ENCODE assay signal across 8 cellular contexts in genomic region chr2:177164584-177165052, GRCh38. TPM values are rescaled to one million over a fixed set of nuclear protein-coding genes. Genes with fewer than 3 reads are reported as not detected.
DNase-seq lines count a peak whose midpoint lies in the region; ATAC-seq, FAIRE-seq and TF ChIP-seq lines count a peak whose summit lies in the region.

No MANE protein-coding gene starts in this region.

- no peaks in the 10 kb centered on the region for H3K36me3 ChIP-seq in kidney (ENCODE audit: control insufficient read depth in 1 of 2, insufficient read depth in 2 of 2, low read length in 2 of 2)

- intact Hi-C loops in kidney (cut with DNase I) = loop anchor here (5.0 kb wide), 1 partner anchor 168 kb away; no protein-coding TSS in a partner anchor

- H3K4me1 ChIP-seq in kidney (ENCODE audit: control insufficient read depth in 1 of 2, insufficient read depth in 1 of 2, low read depth in 1 of 2, low read length in 2 of 2) = peaks cover 11 to 20% of the 10 kb centered on the region in 2 donors

- TF ChIP-seq CTCF in WI38 (IDR thresholded peaks at IDR 0.05; ENCODE audit: low read depth, low read length) = peak; percentile 100
- peak; percentile 100 for TF ChIP-seq CTCF in kidney (IDR thresholded peaks at IDR 0.05; ENCODE audit: borderline replicate concordance, extremely low read depth, insufficient read depth)

- H3K9me3 ChIP-seq in kidney (ENCODE audit: control insufficient read depth in 1 of 2, low read length in 2 of 2) = no peaks in the 10 kb centered on the region

- DNase-seq in SIG-M5 treated with dmso at 0.1 percent for 504 hours (lab: John Stamatoyannopoulos, UW; ENCODE audit: unreplicated experiment) (peak; percentile 83), SIG-M5 (lab: John Stamatoyannopoulos, UW) (no peak), NCI-H2196 (lab: John Stamatoyannopoulos, UW; ENCODE audit: unreplicated experiment) (peak; percentile 91), caudate nucleus (lab: John Stamatoyannopoulos, UW) (peak in 58 of 61 donors; percentile 11 to 94 (median 76)), kidney (peak; percentile 92)
- peak; percentile 62 to 74 (median 70) for DNase-seq in stimulated activated CD4-positive, alpha-beta T cell treated with anti-CD3 and anti-CD28 coated beads, Interleukin-12 subunit alpha, Interleukin-12 subunit beta, amount 100 ng/mL, for 48 hours (ENCODE audit: low read depth in 2 of 3, low spot score in 1 of 3)

- peak overlapping the region; percentile 40 for H3K4me3 ChIP-seq in WI38 (ENCODE audit: low read depth, low read length)
- peak overlapping the region; percentile 66 to 80 for H3K4me3 ChIP-seq in kidney (ENCODE audit: low read length in 2 of 2)

- H3K27ac ChIP-seq in caudate nucleus (ENCODE audit: low read depth, low read length) (peak overlapping the region; percentile 97), kidney (ENCODE audit: low read depth in 2 of 2, low read length in 2 of 2) (peak overlapping the region; percentile 80 to 88)

- peak; percentile 65 for ATAC-seq in HG03045 (IDR thresholded peaks at IDR 0.05; ENCODE audit: unreplicated experiment)

- FAIRE-seq in kidney (lab: Jason Lieb, UNC) = peak; percentile 83

- peak overlapping the region; percentile 83 to 93 for H3K9ac ChIP-seq in kidney (ENCODE audit: low read length in 2 of 2)

RNA-seq across cellular contexts. Expression of gene HNRNPA3, which starts 48.0 kb away (rescaled TPM):
- 173 TPM for total RNA-seq in kidney
- 156 TPM for polyA plus RNA-seq in kidney (ENCODE audit: insufficient read depth, low read depth, low replicate concordance)
